Comparison of ENCODE assay signal across 24 cellular contexts in the genomic region with DNA sequence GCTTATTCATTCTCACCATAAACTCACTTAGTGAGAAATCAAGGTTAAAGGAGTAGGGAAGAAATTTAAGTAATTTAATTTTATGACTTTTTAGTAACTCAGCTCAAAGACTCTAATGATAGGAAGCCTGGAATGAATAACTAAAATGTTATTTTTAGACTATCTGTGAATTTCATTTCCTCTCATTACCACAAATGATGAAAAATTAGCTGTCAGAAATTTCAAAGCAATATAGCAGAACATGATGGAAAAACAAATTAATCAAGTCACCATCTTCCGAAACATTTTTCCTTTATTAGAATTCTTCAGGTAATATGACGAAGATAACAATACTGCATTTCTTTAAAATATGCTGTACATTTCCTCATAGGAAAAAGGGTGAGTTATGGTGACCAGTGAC.
"Had no signal": no experiment of that assay in that cellular context is flagged by ENCODE, and none has a peak within 500 bp of the region (broad histone marks: within the 10 kb centered on the region; RNA-seq: fewer than 3 reads in every experiment).

No MANE protein-coding gene starts in this region.

- H3K9ac ChIP-seq: SK-N-SH had no signal

- H3K27me3 ChIP-seq: MG63, SJCRH30 had no signal

- H3K27ac Mint-ChIP-seq: activated CD4-positive, alpha-beta memory T cell treated with anti-CD3 and anti-CD28 coated beads, Interleukin-2, amount 10 ng/mL, durations not matched to agents 7 days and 5 days; activated CD4-positive, alpha-beta T cell treated with anti-CD3 and anti-CD28 coated beads for 36 hours; activated naive CD8-positive, alpha-beta T cell treated with anti-CD3 and anti-CD28 coated beads, Interleukin-2, amount 10 ng/mL, durations not matched to agents 7 days and 5 days; activated T-helper 2 cell treated with anti-CD3 and anti-CD28 coated beads, Interferon-gamma antibody, Interleukin-2, Interleukin-4, amounts not matched to agents 10 μg/mL and 5 μg/mL and 100 μg/mL, durations not matched to agents 14 hours and 24 hours and 36 hours had no signal

- H3K4me3 Mint-ChIP-seq: activated CD4-positive, alpha-beta memory T cell treated with anti-CD3 and anti-CD28 coated beads, Interleukin-2, amount 10 ng/mL, durations not matched to agents 7 days and 5 days; activated CD4-positive, alpha-beta T cell treated with anti-CD3 and anti-CD28 coated beads for 36 hours; activated naive CD8-positive, alpha-beta T cell treated with anti-CD3 and anti-CD28 coated beads, Interleukin-2, amount 10 ng/mL, durations not matched to agents 7 days and 5 days; central memory CD8-positive, alpha-beta T cell had no signal

- H3K27ac ChIP-seq: SJCRH30, WERI-Rb-1 had no signal

- H3K36me3 ChIP-seq: MG63, SJCRH30, WERI-Rb-1 had no signal

- H3K9me3 ChIP-seq: SJCRH30, SK-N-SH had no signal

- H3K36me3 Mint-ChIP-seq: activated naive CD8-positive, alpha-beta T cell treated with anti-CD3 and anti-CD28 coated beads, Interleukin-2, amount 10 ng/mL, durations not matched to agents 7 days and 5 days had no signal

- H3K9me3 Mint-ChIP-seq: activated CD4-positive, alpha-beta memory T cell treated with anti-CD3 and anti-CD28 coated beads, Interleukin-2, amount 10 ng/mL, durations not matched to agents 7 days and 5 days; activated naive CD8-positive, alpha-beta T cell treated with anti-CD3 and anti-CD28 coated beads, Interleukin-2, amount 10 ng/mL, durations not matched to agents 7 days and 5 days; activated T-helper 2 cell treated with anti-CD3 and anti-CD28 coated beads, Interferon-gamma antibody, Interleukin-2, Interleukin-4, amounts not matched to agents 10 μg/mL and 5 μg/mL and 100 μg/mL, durations not matched to agents 14 hours and 24 hours and 36 hours; central memory CD8-positive, alpha-beta T cell had no signal

- H3K4me3 ChIP-seq: MG63, SJCRH30 had no signal

- H3K9me2 ChIP-seq: SK-N-SH had no signal

- ATAC-seq: activated CD4-positive, alpha-beta T cell treated with anti-CD3 and anti-CD28 coated beads for 36 hours; Right ventricle myocardium inferior had no signal

- DNase-seq: activated CD4-positive, alpha-beta memory T cell treated with anti-CD3 and anti-CD28 coated beads, Interleukin-2, amount 10 ng/mL, durations not matched to agents 7 days and 5 days; activated CD4-positive, alpha-beta T cell treated with anti-CD3 and anti-CD28 coated beads for 36 hours; activated CD4-positive, alpha-beta T cell treated with anti-CD3 and anti-CD28 coated beads, Interleukin-2, amount 50 U/mL, for 1 hour; activated gamma-delta T cell treated with Interleukin-2 at 50 U/mL for 16 hours; activated naive CD4-positive, alpha-beta T cell treated with anti-CD3 and anti-CD28 coated beads, Interleukin-2, amount 50 U/mL, for 16 hours; activated naive CD8-positive, alpha-beta T cell treated with anti-CD3 and anti-CD28 coated beads, Interleukin-2, amount 10 ng/mL, durations not matched to agents 7 days and 5 days; activated T-cell treated with anti-CD3 and anti-CD28 coated beads for 4 hours; activated T-cell treated with anti-CD3 and anti-CD28 coated beads, Interleukin-2, amount 50 U/mL, for 48 hours; aorta; KBM-7; MG63; NCI-H1105 treated with DMSO at 0.1 percent for 48 hours; NCI-H1436 treated with DMSO at 0.1 percent for 48 hours; NCI-H187; NCI-H2081; NCI-H446; NCI-H524; SJCRH30; SK-N-SH; T-helper 1 cell; WERI-Rb-1 had no signal
